Comparison of ENCODE assay signal across 22 cellular contexts in genomic region chr15:42348083-42348482, GRCh38. TPM values are rescaled to one million over a fixed set of nuclear protein-coding genes. Genes with fewer than 3 reads are reported as not detected.
A peak's percentile ranks its signal among the peaks of the same experiment; 100 is the strongest.
DNase-seq lines count a peak whose midpoint lies in the region; ATAC-seq and TF ChIP-seq lines count a peak whose summit lies in the region.
"Had no signal": no experiment of that assay in that cellular context is flagged by ENCODE, and none has a peak within 500 bp of the region (broad histone marks: within the 10 kb centered on the region; RNA-seq: fewer than 3 reads in every experiment).

No MANE protein-coding gene starts in this region.

- H3K9me3 Mint-ChIP-seq in activated CD8-positive, alpha-beta T cell treated with anti-CD3 and anti-CD28 coated beads for 36 hours: no peaks in the 10 kb centered on the region
- H3K9me3 Mint-ChIP-seq: immature natural killer cell; stimulated activated naive CD8-positive, alpha-beta T cell treated with anti-CD3 and anti-CD28 coated beads, Interleukin-15, amount 100 ng/mL, for 72 hours had no signal

- POLR2A ChIA-PET in activated CD8-positive, alpha-beta T cell treated with anti-CD3 and anti-CD28 coated beads for 36 hours (lab: Charles Lee): no interaction called here

- H3K4me2 ChIP-seq in GM23248 (ENCODE audit: unreplicated experiment): peak overlapping the region; percentile 57
- H3K4me2 ChIP-seq: A549 had no signal

- 4 to 5% methylated on average over 5 of the region's 5 CpGs for WGBS in GM23248 (ENCODE audit: low coverage in 1 of 2, low lambda C conversion rate in 2 of 2, missing lambda C conversion rate in 2 of 2), 2 experiments
- 92 to 97% methylated on average over 5 of the region's 5 CpGs for WGBS in gastroesophageal sphincter (ENCODE audit: low coverage in 1 of 2), 2 donors

- peaks cover 20% of the 10 kb centered on the region for H3K36me3 Mint-ChIP-seq in activated CD8-positive, alpha-beta T cell treated with anti-CD3 and anti-CD28 coated beads for 36 hours (ENCODE audit: low read depth)

- 0 out of 2 replicates have a peak overlapping the region, but pooled peaks have one; percentile 28 for H3K9ac ChIP-seq in GM23248
- no peak overlapping the region for H3K9ac ChIP-seq in adipocyte (ENCODE audit: low read length)

- H3K27me3 ChIP-seq in ACC112 (ENCODE audit: insufficient read depth, low read length): no peaks in the 10 kb centered on the region
- no peaks in the 10 kb centered on the region for H3K27me3 ChIP-seq in GM23248 (replicated peaks; ENCODE audit: insufficient read depth)
- no peaks in the 10 kb centered on the region for H3K27me3 ChIP-seq in adipocyte (replicated peaks; ENCODE audit: control insufficient read depth, insufficient read depth, low read length)
- H3K27me3 ChIP-seq in gastroesophageal sphincter: no peaks in the 10 kb centered on the region

- TF ChIP-seq POLR2A in gastroesophageal sphincter (IDR thresholded peaks at IDR 0.05): no peak

- H3K9me3 ChIP-seq in GM23248 (ENCODE audit: low read depth) (no peaks in the 10 kb centered on the region), adipocyte (ENCODE audit: control insufficient read depth, low read length) (no peaks in the 10 kb centered on the region), gastroesophageal sphincter (no peaks in the 10 kb centered on the region)
- H3K9me3 ChIP-seq: A549 had no signal

- H2AFZ ChIP-seq in ACC112 (ENCODE audit: low read length, unreplicated experiment): peak overlapping the region; percentile 66
- no peak overlapping the region for H2AFZ ChIP-seq in GM23248

- no peak for TF ChIP-seq EP300 in gastroesophageal sphincter (IDR thresholded peaks at IDR 0.05)

- CTCF ChIA-PET in activated CD8-positive, alpha-beta T cell treated with anti-CD3 and anti-CD28 coated beads for 36 hours (lab: Charles Lee): no interaction called here

- H3K9me2 ChIP-seq in GM23248 (ENCODE audit: insufficient read depth): no peaks in the 10 kb centered on the region

- intact Hi-C loops in activated CD8-positive, alpha-beta T cell treated with anti-CD3 and anti-CD28 coated beads for 36 hours (cut with micrococcal nuclease): no loop called here

- in situ Hi-C loops in GM23248 (cut with MboI): no loop called here

- no peak overlapping the region; the same call in 1 of the 2 replicates for H3K4me3 ChIP-seq in ACC112 (ENCODE audit: low read depth, low read length)
- H3K4me3 ChIP-seq in GM23248: no peak overlapping the region
- H3K4me3 ChIP-seq in adipocyte (ENCODE audit: low read length): no peak overlapping the region
- H3K4me3 ChIP-seq in fibroblast of the aortic adventitia (ENCODE audit: low read depth, low read length): no peak overlapping the region
- no peak overlapping the region for H3K4me3 ChIP-seq in gastroesophageal sphincter
- H3K4me3 ChIP-seq: A549 had no signal

- no peaks in the 10 kb centered on the region for H4K20me1 ChIP-seq in GM23248 (ENCODE audit: insufficient read depth)

- no peaks in the 10 kb centered on the region for H3K27me3 Mint-ChIP-seq in activated CD8-positive, alpha-beta T cell treated with anti-CD3 and anti-CD28 coated beads for 36 hours
- H3K27me3 Mint-ChIP-seq: naive thymus-derived CD4-positive, alpha-beta T cell; stimulated activated naive CD8-positive, alpha-beta T cell treated with anti-CD3 and anti-CD28 coated beads, Interleukin-15, amount 100 ng/mL, for 72 hours had no signal

- H3K27ac ChIP-seq in ACC112 (ENCODE audit: low read depth, low read length): peak overlapping the region; percentile 97
- H3K27ac ChIP-seq in GM23248: peak overlapping the region; percentile 75
- no peak overlapping the region for H3K27ac ChIP-seq in gastroesophageal sphincter
- H3K27ac ChIP-seq: A549 had no signal

- no peak for TF ChIP-seq CTCF in fibroblast of the aortic adventitia (IDR thresholded peaks at IDR 0.05; ENCODE audit: insufficient read depth, low read length)
- no peak for TF ChIP-seq CTCF in activated CD8-positive, alpha-beta T cell treated with anti-CD3 and anti-CD28 coated beads for 36 hours (IDR thresholded peaks at IDR 0.05)
- TF ChIP-seq CTCF in gastroesophageal sphincter (IDR thresholded peaks at IDR 0.05): no peak

- peaks cover 67% of the 10 kb centered on the region for H3F3A ChIP-seq in GM23248 (ENCODE audit: insufficient read depth)

- no peaks in the 10 kb centered on the region for H3K4me1 Mint-ChIP-seq in activated CD8-positive, alpha-beta T cell treated with anti-CD3 and anti-CD28 coated beads for 36 hours (ENCODE audit: low read depth)
- H3K4me1 Mint-ChIP-seq: immature natural killer cell; stimulated activated naive CD8-positive, alpha-beta T cell treated with anti-CD3 and anti-CD28 coated beads, Interleukin-15, amount 100 ng/mL, for 72 hours had no signal

- H3K27ac Mint-ChIP-seq in activated CD8-positive, alpha-beta T cell treated with anti-CD3 and anti-CD28 coated beads for 36 hours: no peak overlapping the region
- H3K27ac Mint-ChIP-seq: immature natural killer cell; naive thymus-derived CD4-positive, alpha-beta T cell; stimulated activated naive CD8-positive, alpha-beta T cell treated with anti-CD3 and anti-CD28 coated beads, Interleukin-15, amount 100 ng/mL, for 72 hours had no signal

- H3K36me3 ChIP-seq in ACC112 (ENCODE audit: insufficient read depth, low read length) (0 out of 2 replicates have a peak, but pooled peaks cover 12% of the 10 kb centered on the region), GM23248 (ENCODE audit: low read depth) (peaks cover 10% of the 10 kb centered on the region), adipocyte (ENCODE audit: control insufficient read depth, insufficient read depth, low read length, severe bottlenecking) (peaks cover 34% of the 10 kb centered on the region), gastroesophageal sphincter (peaks cover 0 to 99% of the 10 kb centered on the region in 2 donors)

- H3K4me3 Mint-ChIP-seq in activated CD8-positive, alpha-beta T cell treated with anti-CD3 and anti-CD28 coated beads for 36 hours: no peak overlapping the region
- H3K4me3 Mint-ChIP-seq: immature natural killer cell; naive thymus-derived CD4-positive, alpha-beta T cell; stimulated activated naive CD8-positive, alpha-beta T cell treated with anti-CD3 and anti-CD28 coated beads, Interleukin-15, amount 100 ng/mL, for 72 hours had no signal

- H3K79me2 ChIP-seq in ACC112 (ENCODE audit: control insufficient read depth, insufficient read depth, low read length, unreplicated experiment) (no peaks in the 10 kb centered on the region), GM23248 (ENCODE audit: insufficient read depth) (no peaks in the 10 kb centered on the region)

- H3K4me1 ChIP-seq in ACC112 (ENCODE audit: control insufficient read depth, insufficient read depth, low read length, unreplicated experiment) (peaks cover 47% of the 10 kb centered on the region), GM23248 (ENCODE audit: insufficient read depth) (peaks cover 56% of the 10 kb centered on the region), adipocyte (ENCODE audit: control insufficient read depth, insufficient read depth, low read length) (peaks cover 23% of the 10 kb centered on the region), gastroesophageal sphincter (no peaks in the 10 kb centered on the region)
- H3K4me1 ChIP-seq: A549 had no signal

- no peak for ATAC-seq in activated CD8-positive, alpha-beta T cell treated with anti-CD3 and anti-CD28 coated beads for 36 hours
- no peak for ATAC-seq in gastroesophageal sphincter
- ATAC-seq: A549; naive thymus-derived CD4-positive, alpha-beta T cell; Right ventricle myocardium inferior; stimulated activated naive CD8-positive, alpha-beta T cell treated with anti-CD3 and anti-CD28 coated beads, Interleukin-15, amount 100 ng/mL, for 72 hours had no signal

- DNase-seq in GM23248 (peak; percentile 87), adipocyte (ENCODE audit: low read depth) (peak; percentile 63), fibroblast of the aortic adventitia (ENCODE audit: low read depth) (peak; percentile 64), NOMO-1 treated with dmso at 0.1 percent for 144 hours (lab: John Stamatoyannopoulos, UW; ENCODE audit: unreplicated experiment) (no peak)
- DNase-seq in stimulated activated naive CD4-positive, alpha-beta T cell (lab: John Stamatoyannopoulos, UW): no peak
- DNase-seq in activated CD8-positive, alpha-beta T cell treated with anti-CD3 and anti-CD28 coated beads for 36 hours: no peak
- DNase-seq: activated CD4-positive, alpha-beta T cell treated with anti-CD3 and anti-CD28 coated beads for 1 hour; activated CD8-positive, alpha-beta memory T cell treated with anti-CD3 and anti-CD28 coated beads, Interleukin-2, amount 50 U/mL, for 48 hours; activated naive CD4-positive, alpha-beta T cell treated with anti-CD3 and anti-CD28 coated beads, Interleukin-2, amount 50 U/mL, for 16 hours; central memory CD4-positive, alpha-beta T cell; glutamatergic neuron; GOT3; immature natural killer cell; naive thymus-derived CD4-positive, alpha-beta T cell; NCI-H1417 treated with DMSO at 0.1 percent for 48 hours; NCI-H2227 treated with DMSO at 0.1 percent for 48 hours; stimulated activated CD4-positive, alpha-beta T cell treated with anti-CD3 and anti-CD28 coated beads, Interleukin-12 subunit alpha, Interleukin-12 subunit beta, amount 100 ng/mL, for 4 hours; stimulated activated naive CD8-positive, alpha-beta T cell treated with anti-CD3 and anti-CD28 coated beads, Interleukin-15, amount 100 ng/mL, for 72 hours had no signal

RNA-seq across cellular contexts. Expression of gene CAPN3, which starts 11.2 kb away (rescaled TPM):
- total RNA-seq in GM23248 (2014; rRNA removed; shearing (Covaris generic)): 5.7 and 8.6 TPM in 2 replicates
- polyA plus RNA-seq in GM23248 (2016; fragmentation: Nextera tagmentation; extraction: Ambion mirVana): 1.8 and 2.2 TPM in 2 replicates
- total RNA-seq in fibroblast of the aortic adventitia (ENCODE audit: low replicate concordance) (1.6 and 2.5 TPM in 2 replicates), gastroesophageal sphincter (10 to 100 TPM in 1 of 4 donors, 1 to 10 TPM in 2, under 1 TPM in 1; 0.79 to 16.2 (median 3.9) TPM)
- 1 to 10 TPM; 3.3 to 3.5 TPM for total RNA-seq in activated CD8-positive, alpha-beta T cell treated with anti-CD3 and anti-CD28 coated beads for 36 hours

Comparison
In these comparisons a context has a peak if more than half of its experiments do, and no peak if none do; other contexts are left out.
1. H3K27ac ChIP-seq: peak in ACC112 (single experiment) and GM23248 (single experiment); none in gastroesophageal sphincter (0 of 4).
2. DNase-seq: peak in GM23248 (single experiment), adipocyte (single experiment) and fibroblast of the aortic adventitia (single experiment); none in stimulated activated naive CD4-positive, alpha-beta T cell (0 of 6), activated CD8-positive, alpha-beta T cell treated with anti-CD3 and anti-CD28 coated beads for 36 hours (single experiment) and NOMO-1 treated with dmso at 0.1 percent for 144 hours (single experiment).